Comparison of ENCODE assay signal across 15 cellular contexts in the genomic region with DNA sequence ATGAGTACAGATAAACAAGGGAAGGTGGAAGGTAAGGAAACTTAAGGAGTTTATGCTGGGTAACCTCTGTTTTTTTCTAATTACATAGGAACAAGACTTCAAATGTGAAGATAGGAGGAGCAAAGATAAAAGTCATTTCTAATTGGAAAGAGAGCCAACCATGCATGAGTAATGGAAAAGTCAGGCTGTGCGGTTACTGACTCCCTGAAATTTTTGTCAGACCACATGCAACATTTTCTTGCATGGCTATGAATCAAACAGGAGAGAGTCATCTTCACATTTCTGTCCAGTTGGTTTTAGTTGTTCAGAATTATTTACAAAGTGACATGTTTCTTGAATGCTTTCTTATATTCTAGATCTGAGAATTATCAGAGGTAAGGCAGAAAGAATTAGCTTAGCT.
DNase-seq lines count a peak whose midpoint lies in the region; ATAC-seq and TF ChIP-seq lines count a peak whose summit lies in the region.
"Had no signal": no experiment of that assay in that cellular context is flagged by ENCODE, and none has a peak within 500 bp of the region (broad histone marks: within the 10 kb centered on the region; RNA-seq: fewer than 3 reads in every experiment).

No MANE protein-coding gene starts in this region.

- intact Hi-C loops in left lung (cut with DNase I): no loop called here

- H3K4me3 ChIP-seq in AG10803 (ENCODE audit: low read length) (no peak overlapping the region), cardiac fibroblast (replicated peaks in 1 of 2; ENCODE audit: low read depth in 2 of 2, low read length in 2 of 2) (no peak overlapping the region), left lung (no peak overlapping the region)
- H3K4me3 ChIP-seq: esophagus muscularis mucosa had no signal

- ATAC-seq in left lung (peak; percentile 33), GM19023 (IDR thresholded peaks at IDR 0.05; ENCODE audit: unreplicated experiment) (no peak), HG03159 (IDR thresholded peaks at IDR 0.05; ENCODE audit: unreplicated experiment) (no peak)
- ATAC-seq: stimulated activated naive B cell treated with anti-CD40 and anti-IgM and Interleukin-4, amounts not matched to agents 10 μg/mL and 1 μg/mL and 100 μg/mL, for 72 hours had no signal

- no peak for TF ChIP-seq CTCF in AG10803 (conservative IDR thresholded peaks at IDR 0.05; ENCODE audit: low read length)
- no peak for TF ChIP-seq CTCF in cardiac fibroblast (IDR thresholded peaks at IDR 0.05; ENCODE audit: low read depth, low read length)
- TF ChIP-seq CTCF in left lung (IDR thresholded peaks at IDR 0.05): no peak

- H3K36me3 ChIP-seq in left lung: no peaks in the 10 kb centered on the region
- H3K36me3 ChIP-seq: esophagus muscularis mucosa had no signal

- peak; percentile 91 for DNase-seq in AG10803 (ENCODE audit: low read depth)
- DNase-seq in LHCN-M2 (ENCODE audit: low read depth): peak; percentile 93
- peak; percentile 80 to 92 for DNase-seq in cardiac fibroblast (ENCODE audit: low read depth in 2 of 2)
- no peak for DNase-seq in left lung
- no peak for DNase-seq in NCI-H82 (lab: John Stamatoyannopoulos, UW)
- DNase-seq in NCI-H69 (lab: John Stamatoyannopoulos, UW): no peak
- DNase-seq: activated CD4-positive, alpha-beta memory T cell treated with anti-CD3 and anti-CD28 coated beads for 36 hours; activated effector memory CD4-positive, alpha-beta T cell treated with anti-CD3 and anti-CD28 coated beads, Interleukin-2, amount 50 U/mL, for 16 hours; CD4-positive, alpha-beta T cell; NCI-H1417; stimulated activated CD4-positive, alpha-beta T cell treated with anti-CD3 and anti-CD28 coated beads, Interleukin-4, amount 100 ng/mL, for 1 hour; stimulated activated naive B cell treated with anti-CD40 and anti-IgM and Interleukin-4, amounts not matched to agents 10 μg/mL and 1 μg/mL and 100 μg/mL, for 72 hours had no signal

- H3K27me3 ChIP-seq in left lung: no peaks in the 10 kb centered on the region
- H3K27me3 ChIP-seq: esophagus muscularis mucosa had no signal

- H3K9me3 ChIP-seq in left lung: no peaks in the 10 kb centered on the region
- H3K9me3 ChIP-seq: esophagus muscularis mucosa had no signal

- H3K4me1 ChIP-seq in left lung: no peaks in the 10 kb centered on the region
- H3K4me1 ChIP-seq: esophagus muscularis mucosa had no signal

- peak overlapping the region in 1 of 2 donors; percentile 37 for H3K27ac ChIP-seq in left lung
- H3K27ac ChIP-seq: esophagus muscularis mucosa had no signal

Comparison
In these comparisons a context has a peak if more than half of its experiments do, and no peak if none do; other contexts are left out.
1. DNase-seq: peak in AG10803 (single experiment), LHCN-M2 (single experiment) and cardiac fibroblast (2 of 2); none in left lung (0 of 2), NCI-H82 (single experiment) and NCI-H69 (single experiment).